In genomic region chr2:151260492-151261239, GRCh38 we compare ENCODE assay signal across 8 cellular contexts. TPM values are rescaled to one million over a fixed set of nuclear protein-coding genes. Genes with fewer than 3 reads are reported as not detected.
DNase-seq lines count a peak whose midpoint lies in the region; ATAC-seq and TF ChIP-seq lines count a peak whose summit lies in the region.

No MANE protein-coding gene starts in this region.

- intact Hi-C loops in Caco-2 (cut with micrococcal nuclease; ENCODE audit: unreplicated experiment): loop anchor here (10.0 kb wide), 1 partner anchor 154 kb away; no protein-coding TSS in a partner anchor

- H3K9ac ChIP-seq in stomach smooth muscle (ENCODE audit: low read length in 2 of 2): peak overlapping the region; percentile 89 to 94

- H3K4me3 ChIP-seq in Caco-2 (ENCODE audit: low read depth, low read length) (peak overlapping the region; percentile 66), stomach smooth muscle (ENCODE audit: low read length in 2 of 2) (peak overlapping the region; percentile 91 to 97)

- POLR2A ChIA-PET in Caco-2 (lab: Charles Lee): no interaction called here

- no peaks in the 10 kb centered on the region for H3K9me3 Mint-ChIP-seq in Caco-2 (ENCODE audit: unreplicated experiment)
- H3K9me3 Mint-ChIP-seq in activated naive CD8-positive, alpha-beta T cell treated with anti-CD3 and anti-CD28 coated beads for 36 hours: no peaks in the 10 kb centered on the region

- ATAC-seq in GM19455 (IDR thresholded peaks at IDR 0.05; ENCODE audit: unreplicated experiment) (peak; percentile 11), HG03558 (IDR thresholded peaks at IDR 0.05; ENCODE audit: extremely low read depth, unreplicated experiment) (peak; percentile 3)

- peaks cover 5% of the 10 kb centered on the region for H3K27me3 Mint-ChIP-seq in Caco-2 (ENCODE audit: insufficient read depth, unreplicated experiment)
- no peaks in the 10 kb centered on the region for H3K27me3 Mint-ChIP-seq in activated naive CD8-positive, alpha-beta T cell treated with anti-CD3 and anti-CD28 coated beads for 36 hours

- TF ChIP-seq CTCF in Caco-2 (IDR thresholded peaks at IDR 0.05; ENCODE audit: insufficient read depth in 1 of 2, low read depth in 1 of 2, low read length in 1 of 2, severe bottlenecking in 1 of 2, unreplicated experiment in 1 of 2): no peak

- no peaks in the 10 kb centered on the region for H3K36me3 ChIP-seq in Caco-2 (ENCODE audit: control insufficient read depth, insufficient read depth, low read length)
- no peaks in the 10 kb centered on the region for H3K36me3 ChIP-seq in stomach smooth muscle (ENCODE audit: control insufficient read depth in 2 of 2, insufficient read depth in 2 of 2, low read length in 2 of 2)

- peaks cover 22% of the 10 kb centered on the region for H3K4me1 Mint-ChIP-seq in Caco-2 (ENCODE audit: low read depth, unreplicated experiment)
- H3K4me1 Mint-ChIP-seq in activated naive CD8-positive, alpha-beta T cell treated with anti-CD3 and anti-CD28 coated beads for 36 hours: peaks cover 21% of the 10 kb centered on the region

- H3K27ac Mint-ChIP-seq in Caco-2 (ENCODE audit: unreplicated experiment): peak overlapping the region; percentile 63
- H3K27ac Mint-ChIP-seq in activated naive CD8-positive, alpha-beta T cell treated with anti-CD3 and anti-CD28 coated beads for 36 hours: peak overlapping the region; percentile 97

- H3K27ac ChIP-seq in stomach smooth muscle (ENCODE audit: low read length): peak overlapping the region; percentile 88

- peak overlapping the region; percentile 80 for H3K4me3 Mint-ChIP-seq in Caco-2 (ENCODE audit: unreplicated experiment)
- H3K4me3 Mint-ChIP-seq in activated naive CD8-positive, alpha-beta T cell treated with anti-CD3 and anti-CD28 coated beads for 36 hours: peak overlapping the region; percentile 92

- H3K27me3 ChIP-seq in Caco-2 (replicated peaks; ENCODE audit: control insufficient read depth, insufficient read depth, low read length): no peaks in the 10 kb centered on the region
- H3K27me3 ChIP-seq in stomach smooth muscle (ENCODE audit: control insufficient read depth in 1 of 2, insufficient read depth in 2 of 2, low read length in 2 of 2): no peaks in the 10 kb centered on the region

- CTCF ChIA-PET in Caco-2 (lab: Charles Lee): interaction anchor here (0.5 kb wide), 1 partner anchor 1117 kb away, joined by 5 read pairs; no protein-coding TSS in a partner anchor

- BruUV-seq in Caco-2 (replicated peaks; lab: Mats Ljungman, UMichigan): TSS peak; percentile 61

- H3K36me3 Mint-ChIP-seq in Caco-2 (ENCODE audit: insufficient read depth, unreplicated experiment): no peaks in the 10 kb centered on the region
- H3K36me3 Mint-ChIP-seq in activated naive CD8-positive, alpha-beta T cell treated with anti-CD3 and anti-CD28 coated beads for 36 hours: peaks cover 4% of the 10 kb centered on the region

- H3K4me1 ChIP-seq in Caco-2: 0 out of 2 replicates have a peak, but pooled peaks cover 5% of the 10 kb centered on the region
- H3K4me1 ChIP-seq in stomach smooth muscle (ENCODE audit: control insufficient read depth, insufficient read depth, low read length): peaks cover 4% of the 10 kb centered on the region

- DNase-seq in Caco-2: no peak
- DNase-seq in activated naive CD8-positive, alpha-beta T cell treated with anti-CD3 and anti-CD28 coated beads for 36 hours: no peak
- DNase-seq in iris pigment epithelial cell (ENCODE audit: low read depth): peak; percentile 57
- no peak for DNase-seq in retina
- no peak for DNase-seq in NCI-H748 treated with DMSO at 0.1 percent for 48 hours (lab: John Stamatoyannopoulos, UW)

- H3K9me3 ChIP-seq in Caco-2: no peaks in the 10 kb centered on the region
- H3K9me3 ChIP-seq in stomach smooth muscle (ENCODE audit: control insufficient read depth in 2 of 2, low read length in 2 of 2): no peaks in the 10 kb centered on the region

RNA-seq across cellular contexts. Expression of gene RBM43, which starts 1.0 kb away (rescaled TPM):
- 1.4 and 1.6 TPM in 2 replicates for total RNA-seq in Caco-2 (2022)
- 1 to 10 TPM; 4.2 to 4.8 TPM for total RNA-seq in activated naive CD8-positive, alpha-beta T cell treated with anti-CD3 and anti-CD28 coated beads for 36 hours

RNA-seq across cellular contexts. Expression of gene NMI, which starts 28.8 kb away (rescaled TPM):
- total RNA-seq in Caco-2 (2022): 5.1 and 5.4 TPM in 2 replicates
- total RNA-seq in activated naive CD8-positive, alpha-beta T cell treated with anti-CD3 and anti-CD28 coated beads for 36 hours: 10 to 100 TPM; 43.8 to 46.2 TPM
